8 cellular contexts compared by ENCODE assay signal in the genomic region with DNA sequence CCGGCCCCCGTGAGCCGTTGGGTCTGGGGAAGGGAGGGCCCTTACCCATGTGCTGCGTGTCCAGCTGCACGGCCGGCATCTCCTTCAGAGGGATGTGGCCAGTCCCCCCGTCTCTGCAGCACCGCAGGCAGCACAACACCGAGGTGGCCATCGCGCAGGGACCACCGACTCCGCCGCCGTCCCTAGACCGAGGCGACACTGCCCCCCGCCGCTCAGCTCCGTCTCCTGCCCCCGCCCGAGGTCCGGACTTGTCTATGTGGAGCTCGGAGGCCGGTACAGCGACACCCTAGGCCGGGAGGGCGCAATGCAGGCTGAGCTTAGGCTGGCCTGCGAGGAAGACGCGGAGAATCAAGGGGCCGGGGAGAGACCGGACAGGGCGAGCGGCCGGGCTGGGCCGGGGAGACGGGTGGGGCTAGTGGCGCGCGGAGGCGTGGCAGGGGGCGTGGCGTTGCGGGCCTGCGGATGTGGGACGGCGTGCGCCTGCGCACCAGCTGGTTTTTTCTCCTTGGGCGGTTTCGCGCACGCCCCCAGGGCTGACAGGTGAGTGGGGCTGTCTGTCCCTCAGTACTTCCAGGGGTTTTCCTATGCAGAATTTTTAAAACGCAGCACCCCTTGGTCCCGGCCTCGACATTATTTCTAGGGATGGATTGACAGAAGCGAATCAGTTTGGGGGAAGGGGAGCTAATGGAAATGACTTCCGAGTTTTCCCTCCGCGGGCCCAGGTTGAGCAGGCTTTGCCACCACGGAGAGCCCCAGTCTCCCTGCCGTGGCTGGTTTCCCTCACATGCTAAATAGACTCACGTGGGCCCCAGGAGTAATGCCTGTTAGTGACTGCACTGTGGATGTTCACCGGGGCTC. TPM values are rescaled to one million over a fixed set of nuclear protein-coding genes. Genes with fewer than 3 reads are reported as not detected.
DNase-seq lines count a peak whose midpoint lies in the region; ATAC-seq, FAIRE-seq and TF ChIP-seq lines count a peak whose summit lies in the region.

TSS of gene SPRYD7 (minus strand) at position 256 of the 858 bp plus-strand sequence. CDS start at position 151, 105 bp downstream.

- peaks cover 4 to 9% of the 10 kb centered on the region in 2 donors for H3K4me1 ChIP-seq in kidney (ENCODE audit: control insufficient read depth in 1 of 2, insufficient read depth in 1 of 2, low read depth in 1 of 2, low read length in 2 of 2)

- peak; percentile 98 for ATAC-seq in HG03432 (IDR thresholded peaks at IDR 0.05; ENCODE audit: unreplicated experiment)

- no peaks in the 10 kb centered on the region for H3K9me3 ChIP-seq in kidney (ENCODE audit: control insufficient read depth in 1 of 2, low read length in 2 of 2)

- TF ChIP-seq POLR2A in GM19193 (IDR thresholded peaks at IDR 0.05; ENCODE audit: extremely low read depth, insufficient read depth, insufficient read length), result peak; percentile 65

- H3K4me3 ChIP-seq in BJ (ENCODE audit: low read depth, low read length), result peak within 1 kb of the TSS; percentile 67
- peak within 1 kb of the TSS; percentile 87 to 99 for H3K4me3 ChIP-seq in kidney (ENCODE audit: low read length in 2 of 2)

- intact Hi-C loops in kidney (cut with DNase I), result no loop called here

- CTCF ChIA-PET in BJ (lab: Yijun Ruan, JAX), result interaction anchor here (0.6 to 1.6 kb wide), 24 partner anchors 9 to 606 kb away, joined by 3 to 7 read pairs (median 4); partner anchors contain the start of gene TRIM13

- peak; percentile 37 for FAIRE-seq in kidney (lab: Jason Lieb, UNC)

- no peaks in the 10 kb centered on the region for H3K27me3 ChIP-seq in BJ (ENCODE audit: control insufficient read depth, insufficient read depth, low read length)

- peak within 1 kb of the TSS; percentile 85 to 91 for H3K9ac ChIP-seq in kidney (ENCODE audit: low read length in 2 of 2)

- POLR2A ChIA-PET in BJ (lab: Charles Lee), result no interaction called here

- H3K36me3 ChIP-seq in BJ (ENCODE audit: control insufficient read depth, insufficient read depth, low read length), result no peaks in the 10 kb centered on the region
- no peaks in the 10 kb centered on the region for H3K36me3 ChIP-seq in kidney (ENCODE audit: control insufficient read depth in 1 of 2, insufficient read depth in 2 of 2, low read length in 2 of 2)

- DNase-seq in BJ (ENCODE audit: low read depth), result peak; percentile 89
- peak; percentile 82 for DNase-seq in NCI-H446 treated with DMSO at 0.1 percent for 48 hours (lab: John Stamatoyannopoulos, UW)
- DNase-seq in activated CD4-positive, CD25-positive, alpha-beta regulatory T cell treated with anti-CD3 and anti-CD28 coated beads, Interleukin-2, amount 50 U/mL, for 72 hours, result peak; percentile 100
- DNase-seq in cerebellum (ENCODE audit: low spot score), result peak; percentile 98
- DNase-seq in kidney, result peak; percentile 99
- DNase-seq in stimulated activated CD4-positive, alpha-beta T cell treated with anti-CD3 and anti-CD28 coated beads, Interleukin-15, amount 100 ng/mL, for 1 hour (ENCODE audit: low read depth in 1 of 2, low spot score in 1 of 2), result peak; percentile 90 to 91

- TF ChIP-seq CTCF in BJ (IDR thresholded peaks at IDR 0.05; ENCODE audit: insufficient read depth, low read depth, low read length), result peak; percentile 97
- peak; percentile 88 for TF ChIP-seq CTCF in kidney (IDR thresholded peaks at IDR 0.05; ENCODE audit: borderline replicate concordance, extremely low read depth, insufficient read depth)

- H3K27ac ChIP-seq in kidney (ENCODE audit: low read depth in 2 of 2, low read length in 2 of 2), result peak within 1 kb of the TSS; percentile 74 to 88

RNA-seq across cellular contexts. Expression of gene SPRYD7, which starts in this region (rescaled TPM):
- polyA plus RNA-seq in BJ (2011; rRNA removed) (3.3 and 6.5 TPM in 2 replicates), kidney (ENCODE audit: insufficient read depth, low read depth, low replicate concordance) (12.1 TPM)
- 1.0 and 2.5 TPM in 2 replicates for polyA minus RNA-seq in BJ (2011; rRNA and poly(A)+ RNA removed)
- total RNA-seq in cerebellum (8.9 TPM), kidney (6.6 TPM)

Comparison
In these comparisons a context has a peak if more than half of its experiments do, and no peak if none do; other contexts are left out.
1. Peak in every context shown above with its lines: DNase-seq, ATAC-seq, H3K4me3 ChIP-seq and H3K27ac ChIP-seq.